In the genomic region with DNA sequence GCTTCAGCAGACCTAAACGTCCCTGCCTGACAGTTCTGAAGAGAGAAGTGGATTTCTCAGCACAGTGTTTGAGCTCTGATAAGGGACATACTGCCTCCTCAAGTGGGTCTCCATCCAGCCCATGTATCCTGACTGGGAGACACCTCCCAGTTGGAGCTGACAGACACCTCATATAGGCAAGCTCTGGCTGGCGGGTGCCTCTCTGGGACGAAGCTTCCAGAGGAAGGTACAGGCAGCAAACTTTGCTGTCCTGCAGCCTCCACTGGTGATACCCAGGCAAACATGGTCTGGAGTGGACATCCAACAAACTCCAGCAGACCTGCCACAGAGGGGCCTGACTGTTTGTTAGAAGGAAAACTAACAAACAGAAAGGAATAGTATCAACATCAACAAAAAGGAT, we compare ENCODE assay signal across 26 cellular contexts.
"Had no signal": no experiment of that assay in that cellular context is flagged by ENCODE, and none has a peak within 500 bp of the region (broad histone marks: within the 10 kb centered on the region; RNA-seq: fewer than 3 reads in every experiment).

No MANE protein-coding gene starts in this region.

- H3K4me1 ChIP-seq: stomach, suprapubic skin, testis, thyroid gland, tibial artery, tibial nerve, transverse colon, upper lobe of left lung, upper lobe of right lung, uterus, vagina had no signal

- H3K27ac ChIP-seq: stomach, suprapubic skin, testis, thoracic aorta, thyroid gland, tibial artery, tibial nerve, transverse colon, upper lobe of left lung, upper lobe of right lung, uterus, vagina had no signal

- H3K9me3 ChIP-seq: suprapubic skin, testis, thoracic aorta, thyroid gland, tibial artery, transverse colon, upper lobe of left lung, upper lobe of right lung, uterus, vagina had no signal

- H3K4me3 ChIP-seq: stomach, suprapubic skin, testis, thoracic aorta, thyroid gland, tibial artery, tibial nerve, transverse colon, upper lobe of left lung, upper lobe of right lung, uterus, vagina had no signal

- DNase-seq: stimulated activated CD4-positive, alpha-beta T cell treated with anti-CD3 and anti-CD28 coated beads, Interleukin-2, amount 100 ng/mL, for 48 hours; stimulated activated CD4-positive, alpha-beta T cell treated with anti-CD3 and anti-CD28 coated beads, Interleukin-4, amount 100 ng/mL, for 1 hour; stimulated activated CD4-positive, alpha-beta T cell treated with anti-CD3 and anti-CD28 coated beads, Interleukin-4, amount 100 ng/mL, for 24 hours; stimulated activated CD4-positive, alpha-beta T cell treated with anti-CD3 and anti-CD28 coated beads, Interleukin-4, amount 100 ng/mL, for 4 hours; stimulated activated CD8-positive, alpha-beta memory T cell treated with anti-CD3 and anti-CD28 coated beads, Interleukin-4, amount 100 ng/mL, for 48 hours; stimulated activated naive B cell treated with anti-CD40 and anti-IgM and Interleukin-4, amounts not matched to agents 10 μg/mL and 1 μg/mL and 100 μg/mL, for 72 hours; stimulated activated naive CD4-positive, alpha-beta T cell; stimulated activated naive CD4-positive, alpha-beta T cell treated with Interleukin-2 at 50 U/mL for 16 hours; stimulated activated naive CD8-positive, alpha-beta T cell treated with anti-CD3 and anti-CD28 coated beads, Interleukin-15, amount 100 ng/mL, for 72 hours; stimulated activated naive CD8-positive, alpha-beta T cell treated with anti-CD3 and anti-CD28 coated beads, Interleukin-15, Interleukin-2, amounts not matched to agents 100 U/mL and 50 U/mL, for 24 hours; stomach; substantia nigra; testis; thyroid gland; tibial artery; transverse colon; trophoblast cell; upper lobe of left lung; upper lobe of right lung; uterus had no signal

- H3K36me3 ChIP-seq: stomach, suprapubic skin, thoracic aorta, thyroid gland, tibial artery, tibial nerve, transverse colon, upper lobe of left lung, upper lobe of right lung, uterus, vagina had no signal

- H3K27me3 ChIP-seq: stomach, suprapubic skin, testis, thyroid gland, tibial artery, tibial nerve, transverse colon, upper lobe of left lung, upper lobe of right lung, uterus, vagina had no signal

- ATAC-seq: stimulated activated effector memory CD8-positive, alpha-beta T cell treated with anti-CD3 and anti-CD28 coated beads, Interleukin-12 subunit alpha, Interleukin-12 subunit beta, amount 100 ng/mL, for 72 hours; stimulated activated memory B cell treated with anti-CD40 and anti-IgM and Interleukin-4, amounts not matched to agents 10 μg/mL and 1 μg/mL and 100 μg/mL, for 72 hours; stimulated activated naive B cell treated with anti-CD40 and anti-IgM and Interleukin-4, amounts not matched to agents 10 μg/mL and 1 μg/mL and 100 μg/mL, for 72 hours; stimulated activated naive CD8-positive, alpha-beta T cell treated with anti-CD3 and anti-CD28 coated beads, Interleukin-15, amount 100 ng/mL, for 72 hours; stimulated activated naive CD8-positive, alpha-beta T cell treated with anti-CD3 and anti-CD28 coated beads, Interleukin-15, Interleukin-2, amounts not matched to agents 100 U/mL and 50 U/mL, for 24 hours; upper lobe of right lung had no signal
